11 cellular contexts compared by ENCODE assay signal in genomic region chr2:27955762-27956161, GRCh38.
DNase-seq lines count a peak whose midpoint lies in the region; ATAC-seq and TF ChIP-seq lines count a peak whose summit lies in the region.
"Had no signal": no experiment of that assay in that cellular context is flagged by ENCODE, and none has a peak within 500 bp of the region (broad histone marks: within the 10 kb centered on the region; RNA-seq: fewer than 3 reads in every experiment).

No MANE protein-coding gene starts in this region.

- H3K27me3 Mint-ChIP-seq in activated naive CD4-positive, alpha-beta T cell treated with anti-CD3 and anti-CD28 coated beads, Interleukin-2, amount 50 U/mL, for 24 hours = no peaks in the 10 kb centered on the region
- H3K27me3 Mint-ChIP-seq in activated naive CD8-positive, alpha-beta T cell treated with anti-CD3 and anti-CD28 coated beads for 36 hours = no peaks in the 10 kb centered on the region

- H3K4me3 Mint-ChIP-seq in activated naive CD4-positive, alpha-beta T cell treated with anti-CD3 and anti-CD28 coated beads, Interleukin-2, amount 50 U/mL, for 24 hours = peak overlapping the region; percentile 49
- peak overlapping the region; percentile 43 for H3K4me3 Mint-ChIP-seq in activated naive CD8-positive, alpha-beta T cell treated with anti-CD3 and anti-CD28 coated beads for 36 hours

- peaks cover 12% of the 10 kb centered on the region for H3K36me3 Mint-ChIP-seq in activated naive CD4-positive, alpha-beta T cell treated with anti-CD3 and anti-CD28 coated beads, Interleukin-2, amount 50 U/mL, for 24 hours
- peaks cover 38% of the 10 kb centered on the region for H3K36me3 Mint-ChIP-seq in activated naive CD8-positive, alpha-beta T cell treated with anti-CD3 and anti-CD28 coated beads for 36 hours

- no peak for TF ChIP-seq EP300 in transverse colon (IDR thresholded peaks at IDR 0.05; ENCODE audit: low read depth)

- H3K9me3 Mint-ChIP-seq in activated naive CD4-positive, alpha-beta T cell treated with anti-CD3 and anti-CD28 coated beads, Interleukin-2, amount 50 U/mL, for 24 hours = no peaks in the 10 kb centered on the region
- peaks cover 14% of the 10 kb centered on the region for H3K9me3 Mint-ChIP-seq in activated naive CD8-positive, alpha-beta T cell treated with anti-CD3 and anti-CD28 coated beads for 36 hours

- peaks cover 10 to 53% (median 35%) of the 10 kb centered on the region in 4 donors for H3K4me1 ChIP-seq in transverse colon
- peaks cover 7 to 13% of the 10 kb centered on the region in 2 donors for H3K4me1 ChIP-seq in aorta (ENCODE audit: control insufficient read depth in 1 of 2, insufficient read depth in 2 of 2, low read length in 2 of 2)

- H3K27ac ChIP-seq in transverse colon = peak overlapping the region; percentile 36 to 69 (median 65)
- no peak overlapping the region for H3K27ac ChIP-seq in aorta (ENCODE audit: low read depth in 1 of 2, low read length in 2 of 2)
- H3K27ac ChIP-seq: C4-2B had no signal

- H3K27me3 ChIP-seq in transverse colon = no peaks in the 10 kb centered on the region
- H3K27me3 ChIP-seq in aorta (ENCODE audit: control insufficient read depth in 1 of 2, insufficient read depth in 2 of 2, low read length in 1 of 2) = no peaks in the 10 kb centered on the region

- H3K4me1 Mint-ChIP-seq in activated naive CD4-positive, alpha-beta T cell treated with anti-CD3 and anti-CD28 coated beads, Interleukin-2, amount 50 U/mL, for 24 hours = peaks cover 87% of the 10 kb centered on the region
- peaks cover 65% of the 10 kb centered on the region for H3K4me1 Mint-ChIP-seq in activated naive CD8-positive, alpha-beta T cell treated with anti-CD3 and anti-CD28 coated beads for 36 hours

- intact Hi-C loops in transverse colon (cut with DNase I; ENCODE audit: low total_unique reads) (no loop called here), aorta (cut with DNase I) (loop anchor here (2.0 to 10.0 kb wide), 3 partner anchors 251 to 441 kb away; partner anchors contain the start of gene FOSL2 (in 1 of the 2))

- no peak overlapping the region for H3K4me3 ChIP-seq in transverse colon
- H3K4me3 ChIP-seq in aorta (ENCODE audit: low read length in 2 of 2) = no peak overlapping the region

- in situ Hi-C loops in transverse colon (cut with MboI; ENCODE audit: low pct_ligation_motif_present in 1 of 4, low pct_unique_long_range_greater_than_20kb in 1 of 4, low sequenced_read_pairs in 3 of 4) = no loop called here

- no peak for DNase-seq in activated naive CD4-positive, alpha-beta T cell treated with anti-CD3 and anti-CD28 coated beads, Interleukin-2, amount 50 U/mL, for 16 hours
- no peak for DNase-seq in activated naive CD8-positive, alpha-beta T cell treated with anti-CD3 and anti-CD28 coated beads for 36 hours
- peak; percentile 56 for DNase-seq in kidney tubule cell (ENCODE audit: low spot score)
- no peak for DNase-seq in transverse colon
- DNase-seq in ecto neural progenitor cell (ENCODE audit: low spot score) = no peak
- DNase-seq in aorta = no peak
- DNase-seq in superior temporal gyrus (ENCODE audit: extremely low spot score) = no peak
- DNase-seq: activated CD4-positive, alpha-beta T cell treated with anti-CD3 and anti-CD28 coated beads for 48 hours; NCI-H1436 had no signal

- H3K9me3 ChIP-seq in transverse colon (no peaks in the 10 kb centered on the region), aorta (ENCODE audit: control insufficient read depth, low read length) (no peaks in the 10 kb centered on the region)

- no peak for TF ChIP-seq CTCF in transverse colon (IDR thresholded peaks at IDR 0.05)

- TF ChIP-seq POLR2A in transverse colon (IDR thresholded peaks at IDR 0.05) = no peak

- WGBS in transverse colon (ENCODE audit: low coverage in 1 of 2), 2 donors = 74 to 81% methylated on average over 3 of the region's 3 CpGs
- 46 to 49% methylated on average over 3 of the region's 3 CpGs for WGBS in aorta, 2 donors

- no peaks in the 10 kb centered on the region for H3K36me3 ChIP-seq in transverse colon
- no peaks in the 10 kb centered on the region for H3K36me3 ChIP-seq in aorta (ENCODE audit: control insufficient read depth in 1 of 2, insufficient read depth in 2 of 2, low read length in 1 of 2)

- no peak for ATAC-seq in aorta (ENCODE audit: low FRiP score)

- peak overlapping the region; percentile 67 for H3K27ac Mint-ChIP-seq in activated naive CD4-positive, alpha-beta T cell treated with anti-CD3 and anti-CD28 coated beads, Interleukin-2, amount 50 U/mL, for 24 hours
- peak overlapping the region; percentile 87 for H3K27ac Mint-ChIP-seq in activated naive CD8-positive, alpha-beta T cell treated with anti-CD3 and anti-CD28 coated beads for 36 hours

Comparison
In these comparisons a context has a peak if more than half of its experiments do, and no peak if none do; other contexts are left out.
1. H3K27ac ChIP-seq: peak in transverse colon (4 of 4); none in aorta (0 of 2).